ENCODE assay signal across 15 cellular contexts in genomic region chr1:173403996-173404395, GRCh38.
DNase-seq lines count a peak whose midpoint lies in the region; ATAC-seq and TF ChIP-seq lines count a peak whose summit lies in the region.
"Had no signal": no experiment of that assay in that cellular context is flagged by ENCODE, and none has a peak within 500 bp of the region (broad histone marks: within the 10 kb centered on the region; RNA-seq: fewer than 3 reads in every experiment).

No MANE protein-coding gene starts in this region.

- no peak overlapping the region for H2BK5ac ChIP-seq in mesendoderm (ENCODE audit: low read length)

- H3K79me2 ChIP-seq in mesendoderm (ENCODE audit: control insufficient read depth, insufficient read depth, low read length), result no peaks in the 10 kb centered on the region

- no peak overlapping the region for H3K18ac ChIP-seq in mesendoderm (ENCODE audit: low read length)

- H3K27me3 Mint-ChIP-seq in activated CD4-positive, alpha-beta T cell treated with anti-CD3 and anti-CD28 coated beads for 36 hours, result no peaks in the 10 kb centered on the region
- H3K27me3 Mint-ChIP-seq: CD4-positive, alpha-beta memory T cell; IgD-negative memory B cell had no signal

- H3K4me3 Mint-ChIP-seq in activated CD4-positive, alpha-beta T cell treated with anti-CD3 and anti-CD28 coated beads for 36 hours, result no peak overlapping the region
- H3K4me3 Mint-ChIP-seq: CD4-positive, alpha-beta memory T cell had no signal

- no peak overlapping the region for H4K5ac ChIP-seq in mesendoderm (ENCODE audit: low read length)

- no CpG with 5 or more reads among the region's 3 CpGs for WGBS in mesendoderm (ENCODE audit: extremely low coverage, insufficient coverage, low lambda C conversion rate)

- H3K4me3 ChIP-seq in HEK293 (ENCODE audit: low read depth, low read length) (no peak overlapping the region), brain microvascular endothelial cell (ENCODE audit: low read depth, low read length) (no peak overlapping the region), mesendoderm (ENCODE audit: low read length) (no peak overlapping the region)

- no peak overlapping the region for H2AK5ac ChIP-seq in mesendoderm (ENCODE audit: low read length)

- H3K23ac ChIP-seq in mesendoderm (ENCODE audit: low read length), result no peak overlapping the region

- H3K36me3 ChIP-seq in HEK293 (ENCODE audit: control insufficient read depth in 2 of 2, insufficient read depth in 1 of 2, low read length in 2 of 2), result no peaks in the 10 kb centered on the region
- no peaks in the 10 kb centered on the region for H3K36me3 ChIP-seq in brain microvascular endothelial cell (replicated peaks)
- H3K36me3 ChIP-seq in mesendoderm (ENCODE audit: control insufficient read depth, insufficient read depth, low read length), result no peaks in the 10 kb centered on the region
- H3K36me3 ChIP-seq: BE2C had no signal

- H4K8ac ChIP-seq in mesendoderm (ENCODE audit: low read depth, low read length), result no peak overlapping the region

- H2BK15ac ChIP-seq in mesendoderm (replicated peaks; ENCODE audit: low read depth), result no peak overlapping the region

- H3K79me1 ChIP-seq in mesendoderm (ENCODE audit: low read length), result no peaks in the 10 kb centered on the region

- no peak overlapping the region for H2BK120ac ChIP-seq in mesendoderm (ENCODE audit: low read depth, low read length)

- intact Hi-C loops in activated CD4-positive, alpha-beta T cell treated with anti-CD3 and anti-CD28 coated beads for 36 hours (cut with DNase I, micrococcal nuclease), result loop anchor here (10.0 kb wide), 2 partner anchors 149 to 589 kb away; no protein-coding TSS in a partner anchor

- H3K4me1 Mint-ChIP-seq in activated CD4-positive, alpha-beta T cell treated with anti-CD3 and anti-CD28 coated beads for 36 hours, result peaks cover 22% of the 10 kb centered on the region

- no peaks in the 10 kb centered on the region for H3K4me1 ChIP-seq in HEK293 (ENCODE audit: control insufficient read depth, insufficient read depth, low read length)
- H3K4me1 ChIP-seq in mesendoderm (ENCODE audit: control insufficient read depth, low read depth, low read length), result no peaks in the 10 kb centered on the region
- H3K4me1 ChIP-seq: BE2C had no signal

- H3K9me3 Mint-ChIP-seq in activated CD4-positive, alpha-beta T cell treated with anti-CD3 and anti-CD28 coated beads for 36 hours (ENCODE audit: low read depth), result no peaks in the 10 kb centered on the region
- H3K9me3 Mint-ChIP-seq: CD4-positive, alpha-beta memory T cell; IgD-negative memory B cell had no signal

- H3K27ac Mint-ChIP-seq in activated CD4-positive, alpha-beta T cell treated with anti-CD3 and anti-CD28 coated beads for 36 hours, result no peak overlapping the region

- H3K9ac ChIP-seq in mesendoderm (ENCODE audit: low read length), result no peak overlapping the region

- H3K27ac ChIP-seq in HEK293 (ENCODE audit: extremely low read depth, low read depth, low read length) (no peak overlapping the region), brain microvascular endothelial cell (no peak overlapping the region), mesendoderm (ENCODE audit: low read depth, low read length) (no peak overlapping the region)
- H3K27ac ChIP-seq: C4-2B had no signal

- POLR2A ChIA-PET in HEK293 (lab: Yijun Ruan, JAX), result no interaction called here
- POLR2A ChIA-PET in activated CD4-positive, alpha-beta T cell treated with anti-CD3 and anti-CD28 coated beads for 36 hours (lab: Charles Lee), result no interaction called here

- no peak overlapping the region for H3K4me2 ChIP-seq in mesendoderm (ENCODE audit: low read length)

- TF ChIP-seq CTCF in HEK293 (tag by site-specific recombination; IDR thresholded peaks at IDR 0.05) (no peak), brain microvascular endothelial cell (IDR thresholded peaks at IDR 0.05; ENCODE audit: low read depth, low read length, missing control alignments) (no peak)

- in situ Hi-C loops in brain microvascular endothelial cell (cut with HindIII; ENCODE audit: low pct_ligation_motif_present, low sequenced_read_pairs), result loop anchor here (25.0 kb wide), 1 partner anchor 142 kb away; no protein-coding TSS in a partner anchor

- no peaks in the 10 kb centered on the region for H3K27me3 ChIP-seq in brain microvascular endothelial cell (replicated peaks)
- no peaks in the 10 kb centered on the region for H3K27me3 ChIP-seq in mesendoderm (ENCODE audit: insufficient read depth, low read length, poor library complexity)
- H3K27me3 ChIP-seq: BE2C had no signal

- no peaks in the 10 kb centered on the region for H3K36me3 Mint-ChIP-seq in activated CD4-positive, alpha-beta T cell treated with anti-CD3 and anti-CD28 coated beads for 36 hours (ENCODE audit: low read depth)

- H3K9me3 ChIP-seq in HEK293 (ENCODE audit: control insufficient read depth, insufficient read depth, low read depth, low read length), result no peaks in the 10 kb centered on the region
- H3K9me3 ChIP-seq: BE2C had no signal

- no peak overlapping the region for H3K56ac ChIP-seq in mesendoderm (ENCODE audit: low read length)

- DNase-seq in brain microvascular endothelial cell, result peak; percentile 60
- peak; percentile 75 for DNase-seq in mesendoderm
- no peak for DNase-seq in stimulated activated CD4-positive, alpha-beta T cell treated with anti-CD3 and anti-CD28 coated beads, Interleukin-4, amount 100 ng/mL, for 4 hours
- no peak for DNase-seq in NCI-H2171 (lab: John Stamatoyannopoulos, UW)
- DNase-seq in activated CD4-positive, alpha-beta T cell treated with anti-CD3 and anti-CD28 coated beads for 36 hours, result no peak
- DNase-seq: BE2C; CD4-positive, alpha-beta memory T cell; DMS153; DMS79 treated with DMSO at 0.1 percent for 48 hours; EL had no signal

- no peak overlapping the region for H3K4ac ChIP-seq in mesendoderm (ENCODE audit: low read depth, low read length)

- no peak for ATAC-seq in activated CD4-positive, alpha-beta T cell treated with anti-CD3 and anti-CD28 coated beads for 36 hours
- ATAC-seq in HG02973 (IDR thresholded peaks at IDR 0.05; ENCODE audit: unreplicated experiment), result no peak
- ATAC-seq: HCT116 had no signal

- CTCF ChIA-PET in HEK293 (lab: Yijun Ruan, JAX), result no interaction called here
- CTCF ChIA-PET in activated CD4-positive, alpha-beta T cell treated with anti-CD3 and anti-CD28 coated beads for 36 hours (lab: Charles Lee), result no interaction called here

TF ChIP-seq in HEK293, 187 proteins besides CTCF, POLR2A, EP300 and RAD21:
- TF ChIP-seq ZIC2 (tag by site-specific recombination; IDR thresholded peaks at IDR 0.05) (peak; percentile 18; the same call in 1 of the 2 replicates), ZNF830 (tag by site-specific recombination; IDR thresholded peaks at IDR 0.05; ENCODE audit: low read depth) (no peak)

Comparison
In these comparisons a context has a peak if more than half of its experiments do, and no peak if none do; other contexts are left out.
1. DNase-seq: peak in brain microvascular endothelial cell (single experiment) and mesendoderm (single experiment); none in stimulated activated CD4-positive, alpha-beta T cell treated with anti-CD3 and anti-CD28 coated beads, Interleukin-4, amount 100 ng/mL, for 4 hours (0 of 2), NCI-H2171 (single experiment) and activated CD4-positive, alpha-beta T cell treated with anti-CD3 and anti-CD28 coated beads for 36 hours (single experiment).